ENCODE assay signal across 12 cellular contexts in genomic region chr13:65292488-65292901, GRCh38.
DNase-seq lines count a peak whose midpoint lies in the region; ATAC-seq and TF ChIP-seq lines count a peak whose summit lies in the region.
"Had no signal": no experiment of that assay in that cellular context is flagged by ENCODE, and none has a peak within 500 bp of the region (broad histone marks: within the 10 kb centered on the region; RNA-seq: fewer than 3 reads in every experiment).

No MANE protein-coding gene starts in this region.

- ATAC-seq in HG03159 (IDR thresholded peaks at IDR 0.05; ENCODE audit: unreplicated experiment) = no peak

- TF ChIP-seq CTCF in chondrocyte (IDR thresholded peaks at IDR 0.05) (peak; percentile 40), progenitor cell of endocrine pancreas (IDR thresholded peaks at IDR 0.05; ENCODE audit: unreplicated experiment) (no peak)

- H3K4me1 Mint-ChIP-seq in chondrocyte (ENCODE audit: low read depth) = peaks cover 13% of the 10 kb centered on the region
- H3K4me1 Mint-ChIP-seq in progenitor cell of endocrine pancreas (ENCODE audit: low read depth) = no peaks in the 10 kb centered on the region
- H3K4me1 Mint-ChIP-seq: IgD-negative memory B cell had no signal

- H3K27me3 Mint-ChIP-seq in chondrocyte (ENCODE audit: low read depth) = no peaks in the 10 kb centered on the region
- H3K27me3 Mint-ChIP-seq in progenitor cell of endocrine pancreas = no peaks in the 10 kb centered on the region
- H3K27me3 Mint-ChIP-seq: IgD-negative memory B cell had no signal

- no peak overlapping the region for H3K4me3 Mint-ChIP-seq in chondrocyte (ENCODE audit: unreplicated experiment)
- no peak overlapping the region for H3K4me3 Mint-ChIP-seq in progenitor cell of endocrine pancreas (ENCODE audit: low read depth)
- H3K4me3 Mint-ChIP-seq: IgD-negative memory B cell; T-helper 1 cell treated with Interleukin-12 subunit alpha and Interleukin-12 subunit beta and Interleukin-4 antibody, amounts not matched to agents 30 μg/mL and 1 μg/mL, for 36 hours had no signal

- H3K36me3 Mint-ChIP-seq in chondrocyte (ENCODE audit: low read depth) (no peaks in the 10 kb centered on the region), progenitor cell of endocrine pancreas (ENCODE audit: insufficient read depth) (no peaks in the 10 kb centered on the region)
- H3K36me3 Mint-ChIP-seq: IgD-negative memory B cell had no signal

- peak; percentile 65 for DNase-seq in EL
- DNase-seq in NCI-H146 treated with DMSO at 0.1 percent for 48 hours (lab: John Stamatoyannopoulos, UW; ENCODE audit: unreplicated experiment) = peak; percentile 70
- no peak for DNase-seq in chondrocyte (ENCODE audit: low spot score)
- DNase-seq in middle frontal gyrus (ENCODE audit: extremely low spot score, low spot score) = peak; percentile 26
- DNase-seq in progenitor cell of endocrine pancreas (ENCODE audit: low spot score, unreplicated experiment) = no peak
- DNase-seq in activated gamma-delta T cell (lab: John Stamatoyannopoulos, UW) = no peak
- DNase-seq in activated CD4-positive, CD25-positive, alpha-beta regulatory T cell treated with anti-CD3 and anti-CD28 coated beads, Interleukin-2, amount 50 U/mL, for 72 hours = no peak
- DNase-seq: cortex of kidney, pancreas had no signal

- H3K9me3 Mint-ChIP-seq in chondrocyte (ENCODE audit: low read depth) (no peaks in the 10 kb centered on the region), progenitor cell of endocrine pancreas (ENCODE audit: low read depth) (no peaks in the 10 kb centered on the region)

- peak overlapping the region; percentile 22 for H3K27ac Mint-ChIP-seq in chondrocyte (ENCODE audit: unreplicated experiment)
- no peak overlapping the region for H3K27ac Mint-ChIP-seq in progenitor cell of endocrine pancreas
- H3K27ac Mint-ChIP-seq: T-helper 1 cell treated with Interleukin-12 subunit alpha and Interleukin-12 subunit beta and Interleukin-4 antibody, amounts not matched to agents 30 μg/mL and 1 μg/mL, for 36 hours had no signal

Comparison
In these comparisons a context has a peak if more than half of its experiments do, and no peak if none do; other contexts are left out.
1. DNase-seq: peak in EL (single experiment), NCI-H146 treated with DMSO at 0.1 percent for 48 hours (single experiment) and middle frontal gyrus (single experiment); none in chondrocyte (single experiment), progenitor cell of endocrine pancreas (single experiment), activated gamma-delta T cell (single experiment) and activated CD4-positive, CD25-positive, alpha-beta regulatory T cell treated with anti-CD3 and anti-CD28 coated beads, Interleukin-2, amount 50 U/mL, for 72 hours (single experiment).